8 cellular contexts compared by ENCODE assay signal in the genomic region with DNA sequence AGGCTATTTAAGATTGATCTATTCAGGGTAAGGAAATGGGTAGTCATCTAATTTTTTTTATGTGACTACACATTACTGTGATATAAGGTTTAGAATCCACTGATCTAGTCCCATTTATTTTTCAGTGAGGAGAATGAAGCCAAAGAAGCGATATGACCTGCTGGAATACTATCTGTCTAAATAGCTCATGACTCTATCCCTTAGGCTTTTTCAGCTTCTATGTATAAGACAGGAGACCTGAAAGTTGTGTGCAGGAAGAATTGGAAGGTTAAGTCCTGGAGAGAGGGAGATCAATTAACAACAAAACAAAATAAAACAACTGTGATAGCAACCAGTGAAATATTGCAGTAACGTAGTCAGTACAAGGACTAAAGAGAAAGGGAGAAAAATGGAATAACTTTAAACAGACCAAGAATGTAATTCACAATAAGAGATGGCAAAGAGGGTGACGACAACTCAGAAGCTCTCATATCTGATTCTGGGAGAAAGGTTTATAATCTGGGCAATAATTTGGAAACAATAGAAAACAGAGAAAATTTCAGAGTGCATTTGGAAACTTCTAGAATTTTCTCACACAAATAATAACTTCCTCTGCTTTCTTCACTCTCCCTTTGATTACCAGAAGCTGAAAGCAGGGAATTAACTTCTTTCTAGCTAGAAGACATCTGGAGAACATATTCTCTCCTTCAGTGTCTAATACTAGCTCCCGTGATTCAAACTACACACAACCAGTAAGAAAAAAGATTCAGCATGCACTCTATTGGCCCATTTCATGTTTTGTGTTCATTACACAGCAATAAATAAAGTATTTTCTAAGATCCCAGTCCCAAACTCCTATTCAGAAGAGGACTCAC. TPM values are rescaled to one million over a fixed set of nuclear protein-coding genes. Genes with fewer than 3 reads are reported as not detected.
DNase-seq lines count a peak whose midpoint lies in the region; FAIRE-seq and TF ChIP-seq lines count a peak whose summit lies in the region.

No MANE protein-coding gene starts in this region.

- peaks cover 5% of the 10 kb centered on the region for H3K9me3 Mint-ChIP-seq in activated naive CD4-positive, alpha-beta T cell treated with anti-CD3 and anti-CD28 coated beads for 36 hours
- no peaks in the 10 kb centered on the region for H3K9me3 Mint-ChIP-seq in nephron progenitor cell

- H3K79me2 ChIP-seq in keratinocyte (ENCODE audit: control insufficient read depth, insufficient read depth, low read length): no peaks in the 10 kb centered on the region

- peak; percentile 41 for FAIRE-seq in keratinocyte (lab: Jason Lieb, UNC)

- H3K27me3 ChIP-seq in keratinocyte (ENCODE audit: control insufficient read depth, extremely low read depth, insufficient read depth, low read length): no peaks in the 10 kb centered on the region
- no peaks in the 10 kb centered on the region for H3K27me3 ChIP-seq in vagina

- peak overlapping the region; percentile 86 for H2AFZ ChIP-seq in keratinocyte (ENCODE audit: control insufficient read depth, low read length)

- intact Hi-C loops in activated naive CD4-positive, alpha-beta T cell treated with anti-CD3 and anti-CD28 coated beads for 36 hours (cut with micrococcal nuclease): loop anchor here (1.0 to 2.0 kb wide), 8 partner anchors 8 to 1105 kb away; a partner anchor contains a TSS
- intact Hi-C loops in vagina (cut with DNase I): no loop called here

- H3K4me1 ChIP-seq in keratinocyte (ENCODE audit: control insufficient read depth, extremely low read depth, insufficient read depth, low read length): peaks cover 3% of the 10 kb centered on the region
- no peaks in the 10 kb centered on the region for H3K4me1 ChIP-seq in vagina

- H3K4me3 Mint-ChIP-seq in activated naive CD4-positive, alpha-beta T cell treated with anti-CD3 and anti-CD28 coated beads for 36 hours: peak overlapping the region; percentile 59
- H3K4me3 Mint-ChIP-seq in nephron progenitor cell: no peak overlapping the region

- H3K27me3 Mint-ChIP-seq in activated naive CD4-positive, alpha-beta T cell treated with anti-CD3 and anti-CD28 coated beads for 36 hours (ENCODE audit: low read depth): no peaks in the 10 kb centered on the region
- H3K27me3 Mint-ChIP-seq in nephron progenitor cell (ENCODE audit: low read depth, poor library complexity): peaks cover 6% of the 10 kb centered on the region

- H3K4me1 Mint-ChIP-seq in activated naive CD4-positive, alpha-beta T cell treated with anti-CD3 and anti-CD28 coated beads for 36 hours (ENCODE audit: low read depth): peaks cover 38% of the 10 kb centered on the region
- H3K4me1 Mint-ChIP-seq in nephron progenitor cell: no peaks in the 10 kb centered on the region

- no peak overlapping the region for H3K9ac ChIP-seq in keratinocyte (ENCODE audit: control insufficient read depth, extremely low read depth, insufficient read depth, low read length)

- TF ChIP-seq POLR2A in vagina (IDR thresholded peaks at IDR 0.05): no peak

- dilution Hi-C loops in keratinocyte (cut with MboI; ENCODE audit: extremely low pct_ligation_motif_present, low sequenced_read_pairs): no loop called here

- no peak for DNase-seq in activated naive CD4-positive, alpha-beta T cell treated with anti-CD3 and anti-CD28 coated beads for 36 hours
- DNase-seq in activated naive CD4-positive, alpha-beta T cell treated with anti-CD3 and anti-CD28 coated beads, Interleukin-2, amount 50 U/mL, for 16 hours: no peak
- peak; percentile 13 for DNase-seq in SW480 (ENCODE audit: low spot score)
- no peak for DNase-seq in keratinocyte (ENCODE audit: low read depth, low spot score)
- DNase-seq in vagina (ENCODE audit: extremely low spot score in 2 of 2): no peak
- DNase-seq in nephron progenitor cell: no peak
- no peak for DNase-seq in central memory CD4-positive, alpha-beta T cell
- DNase-seq in NCI-H1436 (lab: John Stamatoyannopoulos, UW): no peak

- peak overlapping the region; percentile 82 for H3K4me2 ChIP-seq in keratinocyte (ENCODE audit: control insufficient read depth, extremely low read depth, insufficient read depth, low read depth, low read length)

- no peaks in the 10 kb centered on the region for H3K9me1 ChIP-seq in keratinocyte (ENCODE audit: control insufficient read depth, extremely low read depth, insufficient read depth, low read length)

- no peak overlapping the region for H3K27ac ChIP-seq in keratinocyte (ENCODE audit: control insufficient read depth, insufficient read depth, low read length)
- peak overlapping the region; percentile 57 for H3K27ac ChIP-seq in vagina

- TF ChIP-seq CTCF in keratinocyte (optimal IDR thresholded peaks at IDR 0.05 in 1 of 3, IDR thresholded peaks at IDR 0.05 in 1 of 3, conservative IDR thresholded peaks at IDR 0.05 in 1 of 3; ENCODE audit: extremely low read depth in 1 of 3, insufficient read depth in 2 of 3, low read length in 3 of 3) (no peak), vagina (IDR thresholded peaks at IDR 0.05) (no peak), nephron progenitor cell (IDR thresholded peaks at IDR 0.05) (no peak)

- peak overlapping the region; percentile 3 for H3K27ac Mint-ChIP-seq in activated naive CD4-positive, alpha-beta T cell treated with anti-CD3 and anti-CD28 coated beads for 36 hours
- no peak overlapping the region for H3K27ac Mint-ChIP-seq in nephron progenitor cell

- no peaks in the 10 kb centered on the region for H4K20me1 ChIP-seq in keratinocyte (ENCODE audit: control insufficient read depth, extremely low read depth, insufficient read depth, low read length)

- H3K4me3 ChIP-seq in keratinocyte (ENCODE audit: control insufficient read depth in 2 of 3, extremely low read depth in 1 of 3, insufficient read depth in 2 of 3, low read depth in 1 of 3, low read length in 3 of 3): peak overlapping the region in 2 of 3 experiments; percentile 65 to 67
- H3K4me3 ChIP-seq in vagina: peak overlapping the region; percentile 26 to 46

- H3K36me3 ChIP-seq in keratinocyte (ENCODE audit: control insufficient read depth in 2 of 2, extremely low read depth in 1 of 2, insufficient read depth in 2 of 2, low read length in 2 of 2) (no peaks in the 10 kb centered on the region), vagina (no peaks in the 10 kb centered on the region)

- H3K36me3 Mint-ChIP-seq in activated naive CD4-positive, alpha-beta T cell treated with anti-CD3 and anti-CD28 coated beads for 36 hours (ENCODE audit: low read depth): no peaks in the 10 kb centered on the region
- H3K36me3 Mint-ChIP-seq in nephron progenitor cell (ENCODE audit: low read depth): no peaks in the 10 kb centered on the region

- CTCF ChIA-PET in activated naive CD4-positive, alpha-beta T cell treated with anti-CD3 and anti-CD28 coated beads for 36 hours (lab: Charles Lee): interaction anchor here (1.2 to 1.4 kb wide), 2 partner anchors 17 to 44 kb away, joined by 3 to 4 read pairs; no protein-coding TSS in a partner anchor

- H3K9me3 ChIP-seq in keratinocyte (ENCODE audit: control insufficient read depth, low read depth, low read length): no peaks in the 10 kb centered on the region
- no peaks in the 10 kb centered on the region for H3K9me3 ChIP-seq in vagina

RNA-seq across cellular contexts. Expression of a gene that starts 19.2 kb away (rescaled TPM):
- not detected for total RNA-seq in activated naive CD4-positive, alpha-beta T cell treated with anti-CD3 and anti-CD28 coated beads for 36 hours
- polyA plus RNA-seq in keratinocyte: not detected in 3 replicates
- not detected for polyA plus RNA-seq in keratinocyte (2011; ENCODE audit: low read depth)
- not detected in 2 replicates for polyA plus RNA-seq in keratinocyte (2011; cell fraction: cytosol; rRNA removed)
- polyA plus RNA-seq in keratinocyte (2011; cell fraction: nucleus; rRNA removed): not detected in 2 replicates
- polyA plus RNA-seq in keratinocyte (2012; ENCODE audit: low replicate concordance): not detected in 2 replicates
- polyA minus RNA-seq in keratinocyte: not detected in 3 replicates
- polyA minus RNA-seq in keratinocyte (2011; cell fraction: cytosol; rRNA and poly(A)+ RNA removed): not detected
- polyA minus RNA-seq in keratinocyte (2011; cell fraction: nucleus; rRNA and poly(A)+ RNA removed): not detected in 2 replicates
- 7.4 TPM for total RNA-seq in vagina

RNA-seq across cellular contexts. Expression of a gene that starts 50.9 kb away (rescaled TPM):
- total RNA-seq in activated naive CD4-positive, alpha-beta T cell treated with anti-CD3 and anti-CD28 coated beads for 36 hours: 10 to 100 TPM; 47.9 to 48.7 TPM
- polyA plus RNA-seq in keratinocyte: 106 to 130 TPM (median 127 TPM) in 3 replicates
- 315 TPM for polyA plus RNA-seq in keratinocyte (2011; ENCODE audit: low read depth)
- 140 and 174 TPM in 2 replicates for polyA plus RNA-seq in keratinocyte (2011; cell fraction: cytosol; rRNA removed)
- 104 and 143 TPM in 2 replicates for polyA plus RNA-seq in keratinocyte (2011; cell fraction: nucleus; rRNA removed)
- polyA plus RNA-seq in keratinocyte (2012; ENCODE audit: low replicate concordance): 70.5 and 148 TPM in 2 replicates
- 26.1 to 106 TPM (median 85.2 TPM) in 3 replicates for polyA minus RNA-seq in keratinocyte
- polyA minus RNA-seq in keratinocyte (2011; cell fraction: cytosol; rRNA and poly(A)+ RNA removed): 56.0 TPM
- polyA minus RNA-seq in keratinocyte (2011; cell fraction: nucleus; rRNA and poly(A)+ RNA removed): 25.6 and 44.6 TPM in 2 replicates
- 70.2 TPM for total RNA-seq in vagina
